In genomic region chr7:22117222-22117621, GRCh38 we compare ENCODE assay signal across 18 cellular contexts.
DNase-seq lines count a peak whose midpoint lies in the region; ATAC-seq and TF ChIP-seq lines count a peak whose summit lies in the region.
"Had no signal": no experiment of that assay in that cellular context is flagged by ENCODE, and none has a peak within 500 bp of the region (broad histone marks: within the 10 kb centered on the region; RNA-seq: fewer than 3 reads in every experiment).

No MANE protein-coding gene starts in this region.

- H3K4me3 ChIP-seq in endodermal cell (ENCODE audit: low read length): no peak overlapping the region
- H3K4me3 ChIP-seq in psoas muscle: no peak overlapping the region

- H3K4me1 ChIP-seq in endodermal cell (ENCODE audit: control insufficient read depth, insufficient read depth, low read length) (no peaks in the 10 kb centered on the region), psoas muscle (no peaks in the 10 kb centered on the region)

- no peaks in the 10 kb centered on the region for H3K9me3 Mint-ChIP-seq in activated CD4-positive, alpha-beta T cell treated with anti-CD3 and anti-CD28 coated beads for 36 hours (ENCODE audit: low read depth)
- no peaks in the 10 kb centered on the region for H3K9me3 Mint-ChIP-seq in endodermal cell
- no peaks in the 10 kb centered on the region for H3K9me3 Mint-ChIP-seq in activated naive CD8-positive, alpha-beta T cell treated with anti-CD3 and anti-CD28 coated beads, Interleukin-2, amount 50 U/mL, for 24 hours
- H3K9me3 Mint-ChIP-seq: CD8-positive, alpha-beta T cell had no signal

- no peaks in the 10 kb centered on the region for H3K36me3 Mint-ChIP-seq in activated CD4-positive, alpha-beta T cell treated with anti-CD3 and anti-CD28 coated beads for 36 hours (ENCODE audit: low read depth)
- H3K36me3 Mint-ChIP-seq in endodermal cell (ENCODE audit: low read depth): no peaks in the 10 kb centered on the region
- H3K36me3 Mint-ChIP-seq in activated naive CD8-positive, alpha-beta T cell treated with anti-CD3 and anti-CD28 coated beads, Interleukin-2, amount 50 U/mL, for 24 hours (ENCODE audit: low read depth): no peaks in the 10 kb centered on the region
- H3K36me3 Mint-ChIP-seq: CD8-positive, alpha-beta T cell had no signal

- H3K4me3 Mint-ChIP-seq in activated CD4-positive, alpha-beta T cell treated with anti-CD3 and anti-CD28 coated beads for 36 hours: no peak overlapping the region
- no peak overlapping the region for H3K4me3 Mint-ChIP-seq in endodermal cell
- no peak overlapping the region for H3K4me3 Mint-ChIP-seq in activated naive CD8-positive, alpha-beta T cell treated with anti-CD3 and anti-CD28 coated beads, Interleukin-2, amount 50 U/mL, for 24 hours
- H3K4me3 Mint-ChIP-seq: CD8-positive, alpha-beta T cell had no signal

- H3K36me3 ChIP-seq in endodermal cell (ENCODE audit: control insufficient read depth, insufficient read depth, low read length) (peaks cover 7% of the 10 kb centered on the region), psoas muscle (ENCODE audit: insufficient read depth in 1 of 2, low read depth in 1 of 2) (peaks cover 0 to 3% of the 10 kb centered on the region in 2 donors)

- no peak overlapping the region for H3K9ac ChIP-seq in endodermal cell (ENCODE audit: extremely low read depth, low read length, poor library complexity, severe bottlenecking)

- no peak overlapping the region for H3K27ac Mint-ChIP-seq in activated CD4-positive, alpha-beta T cell treated with anti-CD3 and anti-CD28 coated beads for 36 hours
- no peak overlapping the region for H3K27ac Mint-ChIP-seq in endodermal cell
- H3K27ac Mint-ChIP-seq in activated naive CD8-positive, alpha-beta T cell treated with anti-CD3 and anti-CD28 coated beads, Interleukin-2, amount 50 U/mL, for 24 hours: no peak overlapping the region
- H3K27ac Mint-ChIP-seq: CD8-positive, alpha-beta T cell had no signal

- intact Hi-C loops in activated CD4-positive, alpha-beta T cell treated with anti-CD3 and anti-CD28 coated beads for 36 hours (cut with DNase I, micrococcal nuclease): loop anchor here (10.0 kb wide), 1 partner anchor 178 kb away; no protein-coding TSS in a partner anchor
- intact Hi-C loops in psoas muscle (cut with DNase I): no loop called here

- CTCF ChIA-PET in activated CD4-positive, alpha-beta T cell treated with anti-CD3 and anti-CD28 coated beads for 36 hours (lab: Charles Lee): interaction anchor here (0.6 to 2.0 kb wide), 2 partner anchors 14 to 337 kb away, joined by 3 to 6 read pairs; no protein-coding TSS in a partner anchor

- WGBS in endodermal cell (ENCODE audit: insufficient coverage in 1 of 2, insufficient read length in 1 of 2), 2 experiments: 95 to 98% methylated on average over 6 of the region's 6 CpGs
- 60 to 63% (median 62%) methylated on average over 6 of the region's 6 CpGs for WGBS in psoas muscle, 3 donors

- POLR2A ChIA-PET in activated CD4-positive, alpha-beta T cell treated with anti-CD3 and anti-CD28 coated beads for 36 hours (lab: Charles Lee): no interaction called here

- H3K4me1 Mint-ChIP-seq in activated CD4-positive, alpha-beta T cell treated with anti-CD3 and anti-CD28 coated beads for 36 hours: peaks cover 6% of the 10 kb centered on the region
- no peaks in the 10 kb centered on the region for H3K4me1 Mint-ChIP-seq in endodermal cell
- H3K4me1 Mint-ChIP-seq in activated naive CD8-positive, alpha-beta T cell treated with anti-CD3 and anti-CD28 coated beads, Interleukin-2, amount 50 U/mL, for 24 hours: peaks cover 8% of the 10 kb centered on the region

- H3K9me3 ChIP-seq in endodermal cell (ENCODE audit: control insufficient read depth, low read length) (no peaks in the 10 kb centered on the region), psoas muscle (no peaks in the 10 kb centered on the region)

- H3K27me3 ChIP-seq in endodermal cell (ENCODE audit: control insufficient read depth, insufficient read depth, low read length, poor library complexity, severe bottlenecking) (no peaks in the 10 kb centered on the region), psoas muscle (ENCODE audit: insufficient read depth in 3 of 3, low read length in 2 of 3) (no peaks in the 10 kb centered on the region)

- H3K27me3 Mint-ChIP-seq in activated CD4-positive, alpha-beta T cell treated with anti-CD3 and anti-CD28 coated beads for 36 hours: no peaks in the 10 kb centered on the region
- no peaks in the 10 kb centered on the region for H3K27me3 Mint-ChIP-seq in endodermal cell (ENCODE audit: insufficient read depth)
- no peaks in the 10 kb centered on the region for H3K27me3 Mint-ChIP-seq in activated naive CD8-positive, alpha-beta T cell treated with anti-CD3 and anti-CD28 coated beads, Interleukin-2, amount 50 U/mL, for 24 hours

- H3K27ac ChIP-seq in endodermal cell (ENCODE audit: low read depth, low read length): no peak overlapping the region
- peak overlapping the region; percentile 21 for H3K27ac ChIP-seq in substantia nigra (ENCODE audit: low read depth, low read length, poor library complexity, severe bottlenecking)
- no peak overlapping the region for H3K27ac ChIP-seq in psoas muscle
- H3K27ac ChIP-seq: 22Rv1 had no signal

- TF ChIP-seq CTCF in endodermal cell (conservative IDR thresholded peaks at IDR 0.05): no peak
- no peak for TF ChIP-seq CTCF in psoas muscle (IDR thresholded peaks at IDR 0.05)

- no peak for DNase-seq in activated CD4-positive, alpha-beta T cell treated with anti-CD3 and anti-CD28 coated beads for 36 hours
- no peak for DNase-seq in activated CD4-positive, alpha-beta T cell treated with anti-CD3 and anti-CD28 coated beads for 48 hours
- peak; percentile 17 for DNase-seq in endodermal cell
- DNase-seq in substantia nigra (lab: John Stamatoyannopoulos, UW): no peak
- no peak for DNase-seq in psoas muscle
- DNase-seq in activated naive CD8-positive, alpha-beta T cell treated with anti-CD3 and anti-CD28 coated beads, Interleukin-2, amount 50 U/mL, for 24 hours: no peak
- DNase-seq in iPS-NIHi7 (ENCODE audit: extremely low spot score): no peak
- DNase-seq: CD8-positive, alpha-beta T cell; DND-41; GDM1; H7; KG1; NCI-H1092; NCI-H187; NCI-H446; NCI-H748 treated with DMSO at 0.1 percent for 48 hours had no signal

- peak; percentile 26 for ATAC-seq in activated CD4-positive, alpha-beta T cell treated with anti-CD3 and anti-CD28 coated beads for 36 hours
- peak; percentile 57 for ATAC-seq in HG03280 (IDR thresholded peaks at IDR 0.05; ENCODE audit: unreplicated experiment)
- no peak for ATAC-seq in psoas muscle
- ATAC-seq in activated naive CD8-positive, alpha-beta T cell treated with anti-CD3 and anti-CD28 coated beads, Interleukin-2, amount 50 U/mL, for 24 hours: no peak
- ATAC-seq: CD8-positive, alpha-beta T cell had no signal

Comparison
In these comparisons a context has a peak if more than half of its experiments do, and no peak if none do; other contexts are left out.
1. ATAC-seq: peak in activated CD4-positive, alpha-beta T cell treated with anti-CD3 and anti-CD28 coated beads for 36 hours (single experiment) and HG03280 (single experiment); none in psoas muscle (0 of 4) and activated naive CD8-positive, alpha-beta T cell treated with anti-CD3 and anti-CD28 coated beads, Interleukin-2, amount 50 U/mL, for 24 hours (single experiment).
2. intact Hi-C loops: an anchor here in activated CD4-positive, alpha-beta T cell treated with anti-CD3 and anti-CD28 coated beads for 36 hours (10.0 kb wide); none called in psoas muscle.